ENCODE assay signal across 21 cellular contexts in genomic region chr13:29994911-29995601, GRCh38.
A peak's percentile ranks its signal among the peaks of the same experiment; 100 is the strongest.
DNase-seq lines count a peak whose midpoint lies in the region; ATAC-seq and TF ChIP-seq lines count a peak whose summit lies in the region.
"Had no signal": no experiment of that assay in that cellular context is flagged by ENCODE, and none has a peak within 500 bp of the region (broad histone marks: within the 10 kb centered on the region; RNA-seq: fewer than 3 reads in every experiment).

No MANE protein-coding gene starts in this region.

- H3K18ac ChIP-seq in mesendoderm (ENCODE audit: low read length) = no peak overlapping the region

- no peak overlapping the region for H3K4me2 ChIP-seq in mesendoderm (ENCODE audit: low read length)
- H3K4me2 ChIP-seq: KMS-11 had no signal

- TF ChIP-seq POLR2A in vagina (IDR thresholded peaks at IDR 0.05) = peak in 1 of 2 donors; percentile 10

- no peak overlapping the region for H3K9ac ChIP-seq in mesendoderm (ENCODE audit: low read length)
- H3K9ac ChIP-seq: KMS-11 had no signal

- H3K4me3 ChIP-seq in mesendoderm (ENCODE audit: low read length) (no peak overlapping the region), vagina (no peak overlapping the region)
- H3K4me3 ChIP-seq: pancreas, right atrium auricular region, SK-N-MC had no signal

- H3K56ac ChIP-seq in mesendoderm (ENCODE audit: low read length) = peak overlapping the region; percentile 22

- H3K36me3 ChIP-seq in mesendoderm (ENCODE audit: control insufficient read depth, insufficient read depth, low read length) (no peaks in the 10 kb centered on the region), vagina (no peaks in the 10 kb centered on the region)
- H3K36me3 ChIP-seq: pancreas, right atrium auricular region had no signal

- DNase-seq in ELR (ENCODE audit: low read depth) (peak; percentile 11), T1000 (lab: John Stamatoyannopoulos, UW) (peak; percentile 19), mesendoderm (no peak), vagina (ENCODE audit: extremely low spot score in 2 of 2) (peak in 1 of 2 donors; percentile 91), NCI-H748 (lab: John Stamatoyannopoulos, UW; ENCODE audit: unreplicated experiment) (no peak)
- DNase-seq in activated effector memory CD4-positive, alpha-beta T cell treated with anti-CD3 and anti-CD28 coated beads, Interleukin-2, amount 50 U/mL, for 16 hours = no peak
- DNase-seq: activated CD8-positive, alpha-beta memory T cell treated with anti-CD3 and anti-CD28 coated beads, Interleukin-2, amount 50 U/mL, for 4 hours; activated naive CD8-positive, alpha-beta T cell treated with anti-CD3 and anti-CD28 coated beads for 36 hours; DMS79 treated with DMSO at 0.1 percent for 48 hours; endodermal cell; NCI-H1694 treated with DMSO at 0.1 percent for 48 hours; NCI-H446 treated with DMSO at 0.1 percent for 48 hours; pancreas had no signal

- no peaks in the 10 kb centered on the region for H3K9me3 ChIP-seq in vagina
- H3K9me3 ChIP-seq: pancreas, right atrium auricular region had no signal

- ATAC-seq in HG02852 (IDR thresholded peaks at IDR 0.05; ENCODE audit: unreplicated experiment) = no peak
- ATAC-seq: activated T-helper 17 cell treated with anti-CD3 and anti-CD28 coated beads, Interleukin-2, amount 50 U/mL, for 72 hours; naive thymus-derived CD8-positive, alpha-beta T cell; WTC11 had no signal

- no peak overlapping the region for H4K5ac ChIP-seq in mesendoderm (ENCODE audit: low read length)

- no peak overlapping the region for H2BK15ac ChIP-seq in mesendoderm (replicated peaks; ENCODE audit: low read depth)

- no peak overlapping the region for H3K27ac ChIP-seq in mesendoderm (ENCODE audit: low read depth, low read length)
- H3K27ac ChIP-seq in vagina = peak overlapping the region; percentile 70
- H3K27ac ChIP-seq: KMS-11, pancreas, right atrium auricular region, RWPE1, SK-N-MC had no signal

- H2BK5ac ChIP-seq in mesendoderm (ENCODE audit: low read length) = no peak overlapping the region

- no peaks in the 10 kb centered on the region for H3K79me1 ChIP-seq in mesendoderm (ENCODE audit: low read length)

- H2AK5ac ChIP-seq in mesendoderm (ENCODE audit: low read length) = no peak overlapping the region

- intact Hi-C loops in vagina (cut with DNase I) = no loop called here

- no peaks in the 10 kb centered on the region for H3K27me3 ChIP-seq in mesendoderm (ENCODE audit: insufficient read depth, low read length, poor library complexity)
- H3K27me3 ChIP-seq in vagina = no peaks in the 10 kb centered on the region
- H3K27me3 ChIP-seq: pancreas, right atrium auricular region had no signal

- H3K4me1 ChIP-seq in mesendoderm (ENCODE audit: control insufficient read depth, low read depth, low read length) (no peaks in the 10 kb centered on the region), vagina (peaks cover 8% of the 10 kb centered on the region)
- H3K4me1 ChIP-seq: pancreas, right atrium auricular region had no signal

- WGBS in mesendoderm (ENCODE audit: extremely low coverage, insufficient coverage, low lambda C conversion rate) = no CpG with 5 or more reads among the region's 10 CpGs

- no peak overlapping the region for H2BK120ac ChIP-seq in mesendoderm (ENCODE audit: low read depth, low read length)

- no peak for TF ChIP-seq CTCF in vagina (IDR thresholded peaks at IDR 0.05)

- no peak overlapping the region for H4K8ac ChIP-seq in mesendoderm (ENCODE audit: low read depth, low read length)

- H3K4ac ChIP-seq in mesendoderm (ENCODE audit: low read depth, low read length) = no peak overlapping the region

- no peak overlapping the region for H3K23ac ChIP-seq in mesendoderm (ENCODE audit: low read length)

- H3K79me2 ChIP-seq in mesendoderm (ENCODE audit: control insufficient read depth, insufficient read depth, low read length) = no peaks in the 10 kb centered on the region

Comparison
In these comparisons a context has a peak if more than half of its experiments do, and no peak if none do; other contexts are left out.
1. DNase-seq: peak in ELR (single experiment) and T1000 (single experiment); none in mesendoderm (single experiment), NCI-H748 (single experiment) and activated effector memory CD4-positive, alpha-beta T cell treated with anti-CD3 and anti-CD28 coated beads, Interleukin-2, amount 50 U/mL, for 16 hours (single experiment).